8 cellular contexts compared by ENCODE assay signal in genomic region chr17:64736804-64737492, GRCh38.
DNase-seq lines count a peak whose midpoint lies in the region; ATAC-seq, FAIRE-seq and TF ChIP-seq lines count a peak whose summit lies in the region.

No MANE protein-coding gene starts in this region.

- H3K36me3 ChIP-seq in esophagus squamous epithelium: no peaks in the 10 kb centered on the region
- no peaks in the 10 kb centered on the region for H3K36me3 ChIP-seq in smooth muscle cell (ENCODE audit: low read depth)

- H3K27me3 ChIP-seq in esophagus squamous epithelium (no peaks in the 10 kb centered on the region), smooth muscle cell (ENCODE audit: low read depth) (no peaks in the 10 kb centered on the region)

- TF ChIP-seq CTCF in esophagus squamous epithelium (IDR thresholded peaks at IDR 0.05) (peak in 5 of 6 experiments; percentile 32 to 59 (median 53)), smooth muscle cell (IDR thresholded peaks at IDR 0.05; ENCODE audit: borderline replicate concordance, insufficient read depth, poor library complexity, severe bottlenecking) (peak; percentile 34)

- H3K79me2 ChIP-seq in smooth muscle cell (ENCODE audit: low read depth): no peaks in the 10 kb centered on the region

- H3K9me3 ChIP-seq in esophagus squamous epithelium (no peaks in the 10 kb centered on the region), smooth muscle cell (replicated peaks; ENCODE audit: low read depth) (no peaks in the 10 kb centered on the region)

- intact Hi-C loops in esophagus squamous epithelium (cut with DNase I): no loop called here

- H3F3A ChIP-seq in smooth muscle cell (ENCODE audit: low read depth): peaks cover 24% of the 10 kb centered on the region

- DNase-seq in NCI-H146 (lab: John Stamatoyannopoulos, UW) (peak; percentile 32), esophagus squamous epithelium (lab: John Stamatoyannopoulos, UW) (no peak), smooth muscle cell (lab: John Stamatoyannopoulos, UW; ENCODE audit: unreplicated experiment) (no peak), 8988T (no peak)
- peak; percentile 65 for DNase-seq in activated CD8-positive, alpha-beta memory T cell treated with anti-CD3 and anti-CD28 coated beads for 24 hours

- no peak overlapping the region for H3K9ac ChIP-seq in smooth muscle cell (ENCODE audit: low read depth)

- H3K27ac ChIP-seq in esophagus squamous epithelium: peak overlapping the region in 1 of 4 donors; percentile 1
- H3K27ac ChIP-seq in smooth muscle cell (ENCODE audit: low read depth): no peak overlapping the region

- peak; percentile 67 for FAIRE-seq in G401.6 (lab: Jason Lieb, UNC)

- no peak overlapping the region for H3K4me2 ChIP-seq in smooth muscle cell

- TF ChIP-seq POLR2A in esophagus squamous epithelium (IDR thresholded peaks at IDR 0.05): no peak

- no peak overlapping the region for H2AFZ ChIP-seq in smooth muscle cell (ENCODE audit: low read depth)

- ATAC-seq in HG03469 (IDR thresholded peaks at IDR 0.05; ENCODE audit: unreplicated experiment) (no peak), HG03521 (IDR thresholded peaks at IDR 0.05; ENCODE audit: unreplicated experiment) (no peak)

- H4K20me1 ChIP-seq in smooth muscle cell (ENCODE audit: low read depth): no peaks in the 10 kb centered on the region

- 50 to 52% methylated on average over 8 of the region's 8 CpGs for WGBS in esophagus squamous epithelium, 2 donors
- WGBS in smooth muscle cell (ENCODE audit: low lambda C conversion rate): 63% methylated on average over 8 of the region's 8 CpGs

- peaks cover 6 to 39% (median 9%) of the 10 kb centered on the region in 3 donors for H3K4me1 ChIP-seq in esophagus squamous epithelium
- peaks cover 9% of the 10 kb centered on the region for H3K4me1 ChIP-seq in smooth muscle cell (ENCODE audit: low read depth)

- H3K4me3 ChIP-seq in esophagus squamous epithelium (no peak overlapping the region), smooth muscle cell (no peak overlapping the region)

Comparison
In these comparisons a context has a peak if more than half of its experiments do, and no peak if none do; other contexts are left out.
1. DNase-seq: peak in NCI-H146 (single experiment) and activated CD8-positive, alpha-beta memory T cell treated with anti-CD3 and anti-CD28 coated beads for 24 hours (single experiment); none in esophagus squamous epithelium (single experiment), smooth muscle cell (single experiment) and 8988T (single experiment).